8 cellular contexts compared by ENCODE assay signal in genomic region chr9:129822825-129823162, GRCh38. TPM values are rescaled to one million over a fixed set of nuclear protein-coding genes. Genes with fewer than 3 reads are reported as not detected.
DNase-seq lines count a peak whose midpoint lies in the region; ATAC-seq and TF ChIP-seq lines count a peak whose summit lies in the region.

No MANE protein-coding gene starts in this region.

- CTCF ChIA-PET in A673 (lab: Charles Lee), result no interaction called here

- H3K9ac ChIP-seq in KMS-11, result no peak overlapping the region

- WGBS in mesodermal cell (ENCODE audit: insufficient coverage in 2 of 2), 2 experiments, result 64 to 67% methylated on average over 11 of the region's 11 CpGs

- H3K4me3 ChIP-seq in A673 (ENCODE audit: low read depth, low read length, poor library complexity, severe bottlenecking) (peak overlapping the region; percentile 96), KMS-11 (IDR thresholded peaks at IDR 0.05; ENCODE audit: insufficient read depth, low read depth, low read length) (no peak overlapping the region), brain microvascular endothelial cell (ENCODE audit: low read depth, low read length) (peak overlapping the region; percentile 87), mesodermal cell (ENCODE audit: extremely low read depth, insufficient read depth, low read length, poor library complexity, severe bottlenecking) (peak overlapping the region; percentile 79)

- TF ChIP-seq CTCF in A673 (conservative IDR thresholded peaks at IDR 0.05; ENCODE audit: low read depth, low read length) (no peak), KMS-11 (conservative IDR thresholded peaks at IDR 0.05; ENCODE audit: low read depth, low read length) (no peak), brain microvascular endothelial cell (IDR thresholded peaks at IDR 0.05; ENCODE audit: low read depth, low read length, missing control alignments) (no peak)

- intact Hi-C loops in A673 (cut with micrococcal nuclease; ENCODE audit: unreplicated experiment), result no loop called here

- H3K36me3 ChIP-seq in A673 (ENCODE audit: insufficient read depth, low read length, poor library complexity, severe bottlenecking) (peaks cover 38% of the 10 kb centered on the region), KMS-11 (ENCODE audit: insufficient read depth) (0 out of 2 replicates have a peak, but pooled peaks cover 3% of the 10 kb centered on the region), brain microvascular endothelial cell (replicated peaks) (peaks cover 44% of the 10 kb centered on the region), mesodermal cell (ENCODE audit: control insufficient read depth, insufficient read depth, low read length) (peaks cover 59% of the 10 kb centered on the region)

- H3K4me1 ChIP-seq in A673 (ENCODE audit: insufficient read depth, low read length, poor library complexity, severe bottlenecking), result no peaks in the 10 kb centered on the region
- H3K4me1 ChIP-seq in KMS-11 (ENCODE audit: low read depth, poor library complexity, severe bottlenecking), result peaks cover 3% of the 10 kb centered on the region
- peaks cover 3% of the 10 kb centered on the region for H3K4me1 ChIP-seq in mesodermal cell (ENCODE audit: control insufficient read depth, insufficient read depth, low read length, poor library complexity, severe bottlenecking)

- in situ Hi-C loops in brain microvascular endothelial cell (cut with HindIII; ENCODE audit: low pct_ligation_motif_present, low sequenced_read_pairs), result no loop called here

- POLR2A ChIA-PET in A673 (lab: Charles Lee; ENCODE audit: low non-redundant PET), result no interaction called here

- no peak overlapping the region for H3K27ac ChIP-seq in A673 (ENCODE audit: low read depth, low read length, poor library complexity, severe bottlenecking)
- no peak overlapping the region for H3K27ac ChIP-seq in KMS-11
- H3K27ac ChIP-seq in brain microvascular endothelial cell, result no peak overlapping the region
- no peak overlapping the region for H3K27ac ChIP-seq in mesodermal cell (ENCODE audit: low read depth, low read length, severe bottlenecking)

- no peaks in the 10 kb centered on the region for H3K27me3 ChIP-seq in A673 (replicated peaks; ENCODE audit: insufficient read depth, low read depth, low read length, poor library complexity)
- H3K27me3 ChIP-seq in KMS-11 (ENCODE audit: insufficient read depth, low read depth), result no peaks in the 10 kb centered on the region
- H3K27me3 ChIP-seq in brain microvascular endothelial cell (replicated peaks), result no peaks in the 10 kb centered on the region

- ATAC-seq in GM18909 (IDR thresholded peaks at IDR 0.05; ENCODE audit: poor library complexity, unreplicated experiment) (no peak), GM19452 (IDR thresholded peaks at IDR 0.05; ENCODE audit: unreplicated experiment) (no peak)

- peak overlapping the region; percentile 57; the same call in 1 of the 2 replicates for H3K4me2 ChIP-seq in KMS-11

- BruUV-seq in A673 (replicated peaks; lab: Mats Ljungman, UMichigan), result no TSS peak

- H4K20me1 ChIP-seq in KMS-11 (ENCODE audit: insufficient read depth), result no peaks in the 10 kb centered on the region

- DNase-seq in A673 (ENCODE audit: low spot score) (no peak), brain microvascular endothelial cell (no peak), DMS 273 treated with DMSO at 0.1 percent for 48 hours (lab: John Stamatoyannopoulos, UW) (no peak), DMS79 treated with DMSO at 0.1 percent for 48 hours (lab: John Stamatoyannopoulos, UW) (no peak)

- peaks cover 10% of the 10 kb centered on the region for H3K79me2 ChIP-seq in KMS-11 (ENCODE audit: insufficient read depth, low read depth)

- H3K9me3 ChIP-seq in A673 (ENCODE audit: low read depth, low read length, poor library complexity, severe bottlenecking) (no peaks in the 10 kb centered on the region), mesodermal cell (ENCODE audit: control insufficient read depth, low read length) (no peaks in the 10 kb centered on the region)

- H2AFZ ChIP-seq in KMS-11 (ENCODE audit: low read depth), result no peak overlapping the region

RNA-seq across cellular contexts. Expression of gene TOR1A, which starts 1.1 kb away (rescaled TPM):
- total RNA-seq in A673 (2021), result 42.8 and 46.3 TPM in 2 replicates
- polyA plus RNA-seq in mesodermal cell (2013, experiment 1 of 2), result 48.6 TPM
- 42.4 TPM for polyA plus RNA-seq in mesodermal cell (2013, experiment 2 of 2)

RNA-seq across cellular contexts. Expression of gene C9orf78, which starts 12.3 kb away (rescaled TPM):
- 52.6 and 60.4 TPM in 2 replicates for total RNA-seq in A673 (2021)
- 39.7 TPM for polyA plus RNA-seq in mesodermal cell (2013, experiment 1 of 2)
- 39.9 TPM for polyA plus RNA-seq in mesodermal cell (2013, experiment 2 of 2)

RNA-seq across cellular contexts. Expression of gene USP20, which starts 12.5 kb away (rescaled TPM):
- 17.1 and 21.0 TPM in 2 replicates for total RNA-seq in A673 (2021)
- 19.9 TPM for polyA plus RNA-seq in mesodermal cell (2013, experiment 1 of 2)
- polyA plus RNA-seq in mesodermal cell (2013, experiment 2 of 2), result 15.3 TPM

RNA-seq across cellular contexts. Expression of gene TOR1B, which starts 19.8 kb away (rescaled TPM):
- 47.6 and 50.0 TPM in 2 replicates for total RNA-seq in A673 (2021)
- 18.7 TPM for polyA plus RNA-seq in mesodermal cell (2013, experiment 1 of 2)
- 18.0 TPM for polyA plus RNA-seq in mesodermal cell (2013, experiment 2 of 2)
